Comparison of ENCODE assay signal across 8 cellular contexts in genomic region chr4:105146286-105147219, GRCh38. TPM values are rescaled to one million over a fixed set of nuclear protein-coding genes. Genes with fewer than 3 reads are reported as not detected.
DNase-seq lines count a peak whose midpoint lies in the region; TF ChIP-seq lines count a peak whose summit lies in the region.

Gene TET2 (plus strand): TSS chr4:105146876. CDS start chr4:105233943, 87,067 bp downstream.

- H3K4me2 ChIP-seq in MM.1S (ENCODE audit: low read depth, low read length) = peak within 1 kb of the TSS; percentile 75

- H3K9ac ChIP-seq in MM.1S (ENCODE audit: low read length) (peak within 1 kb of the TSS; percentile 92), stomach smooth muscle (ENCODE audit: low read length in 2 of 2) (peak within 1 kb of the TSS; percentile 69 to 81)

- H2AFZ ChIP-seq in MM.1S (ENCODE audit: low read length) = peak within 1 kb of the TSS; percentile 86
- H2AFZ ChIP-seq in neuron (ENCODE audit: low read depth, low read length) = peak within 1 kb of the TSS; percentile 96

- H4K20me1 ChIP-seq in MM.1S (ENCODE audit: insufficient read depth, low read length) = no peaks in the 10 kb centered on the region

- H3K9me3 ChIP-seq in MM.1S (replicated peaks; ENCODE audit: insufficient read depth, low read length) (no peaks in the 10 kb centered on the region), SJSA1 (replicated peaks) (no peaks in the 10 kb centered on the region), neuron (ENCODE audit: low read length) (no peaks in the 10 kb centered on the region), stomach smooth muscle (ENCODE audit: control insufficient read depth in 2 of 2, low read length in 2 of 2) (no peaks in the 10 kb centered on the region)

- peaks cover 41% of the 10 kb centered on the region for H3K79me2 ChIP-seq in MM.1S (ENCODE audit: low read length)

- H3K27ac ChIP-seq in MM.1S (ENCODE audit: low read length) (peak within 1 kb of the TSS; percentile 61), SJSA1 (peak within 1 kb of the TSS; percentile 80), stomach smooth muscle (ENCODE audit: low read length) (peak within 1 kb of the TSS; percentile 66)

- DNase-seq in GDM1 (lab: John Stamatoyannopoulos, UW) (peak; percentile 81), HCEC 1CT (peak; percentile 65), MM.1S (peak; percentile 72), SJSA1 (ENCODE audit: low read depth in 1 of 2, low spot score in 2 of 2) (peak; percentile 72 to 77), foreskin melanocyte (peak; percentile 70)
- DNase-seq in activated naive CD4-positive, alpha-beta T cell (lab: John Stamatoyannopoulos, UW) = peak; percentile 45 to 70 (median 54)

- no peaks in the 10 kb centered on the region for H3F3A ChIP-seq in MM.1S (ENCODE audit: insufficient read depth, low read length)

- H3K36me3 ChIP-seq in MM.1S (replicated peaks; ENCODE audit: insufficient read depth, low read length) (no peaks in the 10 kb centered on the region), SJSA1 (peaks cover 7% of the 10 kb centered on the region; the same call in 1 of the 2 replicates), neuron (ENCODE audit: insufficient read depth, low read length) (peaks cover 4% of the 10 kb centered on the region), stomach smooth muscle (ENCODE audit: control insufficient read depth in 2 of 2, insufficient read depth in 2 of 2, low read length in 2 of 2) (no peaks in the 10 kb centered on the region)

- H3K27me3 ChIP-seq in MM.1S (replicated peaks; ENCODE audit: insufficient read depth, low read length) (no peaks in the 10 kb centered on the region), SJSA1 (replicated peaks) (no peaks in the 10 kb centered on the region), neuron (ENCODE audit: insufficient read depth, low read length) (no peaks in the 10 kb centered on the region), stomach smooth muscle (ENCODE audit: control insufficient read depth in 1 of 2, insufficient read depth in 2 of 2, low read length in 2 of 2) (no peaks in the 10 kb centered on the region)

- H3K4me1 ChIP-seq in MM.1S (ENCODE audit: low read length) (no peaks in the 10 kb centered on the region), SJSA1 (replicated peaks) (no peaks in the 10 kb centered on the region; the same call in 1 of the 2 replicates), neuron (ENCODE audit: insufficient read depth, low read length) (peaks cover 17% of the 10 kb centered on the region), stomach smooth muscle (ENCODE audit: control insufficient read depth, insufficient read depth, low read length) (peaks cover 7% of the 10 kb centered on the region)

- TF ChIP-seq CTCF in MM.1S (IDR thresholded peaks at IDR 0.05; ENCODE audit: low read length) = no peak

- no peaks in the 10 kb centered on the region for H3K9me2 ChIP-seq in MM.1S (replicated peaks; ENCODE audit: insufficient read depth, low read length)

- H3K4me3 ChIP-seq in MM.1S (ENCODE audit: low read length) (peak within 1 kb of the TSS; percentile 100), SJSA1 (peak within 1 kb of the TSS; percentile 94), neuron (ENCODE audit: low read length) (peak within 1 kb of the TSS; percentile 100), stomach smooth muscle (ENCODE audit: low read length in 2 of 2) (peak within 1 kb of the TSS; percentile 82 to 97)

RNA-seq across cellular contexts. Expression of gene TET2, which starts in this region (rescaled TPM):
- total RNA-seq in SJSA1 (2014; rRNA removed; shearing (Covaris generic)) = 7.1 and 13.1 TPM in 2 replicates

Comparison
In these comparisons a context has a peak if more than half of its experiments do, and no peak if none do; other contexts are left out.
1. Peak in every context shown above with its lines: DNase-seq, H3K4me3 ChIP-seq and H3K27ac ChIP-seq.